30 cellular contexts compared by ENCODE assay signal in genomic region chr7:102006695-102007094, GRCh38.
"Had no signal": no experiment of that assay in that cellular context is flagged by ENCODE, and none has a peak within 500 bp of the region (broad histone marks: within the 10 kb centered on the region; RNA-seq: fewer than 3 reads in every experiment).

No MANE protein-coding gene starts in this region.

- H3K27ac Mint-ChIP-seq: activated CD8-positive, alpha-beta T cell treated with anti-CD3 and anti-CD28 coated beads, Interleukin-2, amount 10 ng/mL, durations not matched to agents 7 days and 5 days; activated naive CD8-positive, alpha-beta T cell treated with anti-CD3 and anti-CD28 coated beads, Interleukin-2, amount 50 U/mL, for 24 hours; activated T-cell treated with anti-CD3 and anti-CD28 coated beads, Interleukin-2, amount 50 U/mL, for 24 hours; activated T-helper 1 cell treated with anti-CD3 and anti-CD28 coated beads, Interleukin-12 subunit alpha, Interleukin-12 subunit beta, Interleukin-2, Interleukin-4 antibody, amounts not matched to agents 30 ng/mL and 10 ng/mL and 1 ng/mL, durations not matched to agents 14 hours and 24 hours and 36 hours; T-helper 1 cell treated with Interleukin-12 subunit alpha and Interleukin-12 subunit beta and Interleukin-4 antibody, amounts not matched to agents 30 μg/mL and 1 μg/mL, for 36 hours had no signal

- H3K4me1 Mint-ChIP-seq: activated naive CD8-positive, alpha-beta T cell treated with anti-CD3 and anti-CD28 coated beads, Interleukin-2, amount 50 U/mL, for 24 hours had no signal

- H3K27me3 Mint-ChIP-seq: activated naive CD8-positive, alpha-beta T cell treated with anti-CD3 and anti-CD28 coated beads, Interleukin-2, amount 50 U/mL, for 24 hours; activated T-cell treated with anti-CD3 and anti-CD28 coated beads, Interleukin-2, amount 50 U/mL, for 24 hours had no signal

- FAIRE-seq: bronchial epithelial cell, RCC 7860 had no signal

- H3K27ac ChIP-seq: ascending aorta, body of pancreas had no signal

- H3K27me3 ChIP-seq: ascending aorta, body of pancreas, MG63 had no signal

- H3K4me3 ChIP-seq: ascending aorta, body of pancreas, MG63 had no signal

- H3K4me3 Mint-ChIP-seq: activated CD8-positive, alpha-beta T cell treated with anti-CD3 and anti-CD28 coated beads, Interleukin-2, amount 10 ng/mL, durations not matched to agents 7 days and 5 days; activated naive CD8-positive, alpha-beta T cell treated with anti-CD3 and anti-CD28 coated beads, Interleukin-2, amount 50 U/mL, for 24 hours; activated T-cell treated with anti-CD3 and anti-CD28 coated beads, Interleukin-2, amount 50 U/mL, for 24 hours; activated T-helper 1 cell treated with anti-CD3 and anti-CD28 coated beads, Interleukin-12 subunit alpha, Interleukin-12 subunit beta, Interleukin-2, Interleukin-4 antibody, amounts not matched to agents 30 ng/mL and 10 ng/mL and 1 ng/mL, durations not matched to agents 14 hours and 24 hours and 36 hours; T-helper 1 cell treated with Interleukin-12 subunit alpha and Interleukin-12 subunit beta and Interleukin-4 antibody, amounts not matched to agents 30 μg/mL and 1 μg/mL, for 36 hours had no signal

- H3K36me3 Mint-ChIP-seq: activated naive CD4-positive, alpha-beta T cell treated with anti-CD3 and anti-CD28 coated beads, Interleukin-2, amount 50 U/mL, for 72 hours had no signal

- DNase-seq: activated CD4-positive, alpha-beta T cell treated with anti-CD3 and anti-CD28 coated beads for 48 hours; activated CD4-positive, alpha-beta T cell treated with anti-CD3 and anti-CD28 coated beads, Interleukin-2, amount 50 U/mL, for 4 hours; activated CD4-positive, CD25-positive, alpha-beta regulatory T cell treated with anti-CD3 and anti-CD28 coated beads, Interleukin-2, amount 50 U/mL, for 72 hours; activated CD8-positive, alpha-beta T cell treated with anti-CD3 and anti-CD28 coated beads, Interleukin-2, amount 10 ng/mL, durations not matched to agents 7 days and 5 days; activated effector memory CD4-positive, alpha-beta T cell treated with Interleukin-2 at 50 U/mL for 16 hours; activated naive CD4-positive, alpha-beta T cell; activated naive CD8-positive, alpha-beta T cell treated with anti-CD3 and anti-CD28 coated beads, Interleukin-2, amount 50 U/mL, for 24 hours; activated T-cell treated with anti-CD3 and anti-CD28 coated beads, Interleukin-2, amount 50 U/mL, for 24 hours; amniotic stem cell; body of pancreas; central memory CD4-positive, alpha-beta T cell; MG63; MV-4-11; NCI-H1092 treated with DMSO at 0.1 percent for 48 hours; NCI-H1417 treated with DMSO at 0.1 percent for 48 hours; NCI-H1694; NCI-H2029; NCI-H2107; NCI-H2171 treated with DMSO at 0.1 percent for 48 hours; NCI-H345; NCI-H510A; NCI-H526 treated with DMSO at 0.1 percent for 48 hours; NK-92 treated with Interleukin-12 subunit alpha and Interleukin-12 subunit beta, amount 100 ng/mL, for 24 hours; SHP77 treated with DMSO at 0.1 percent for 48 hours had no signal

- H3K9me3 ChIP-seq: ascending aorta, body of pancreas, MG63 had no signal

- H3K36me3 ChIP-seq: ascending aorta, MG63 had no signal

- H3K9me3 Mint-ChIP-seq: activated naive CD4-positive, alpha-beta T cell treated with anti-CD3 and anti-CD28 coated beads, Interleukin-2, amount 50 U/mL, for 72 hours; activated naive CD8-positive, alpha-beta T cell treated with anti-CD3 and anti-CD28 coated beads, Interleukin-2, amount 50 U/mL, for 24 hours; activated T-cell treated with anti-CD3 and anti-CD28 coated beads, Interleukin-2, amount 50 U/mL, for 24 hours; activated T-helper 1 cell treated with anti-CD3 and anti-CD28 coated beads, Interleukin-12 subunit alpha, Interleukin-12 subunit beta, Interleukin-2, Interleukin-4 antibody, amounts not matched to agents 30 ng/mL and 10 ng/mL and 1 ng/mL, durations not matched to agents 14 hours and 24 hours and 36 hours; T-helper 1 cell treated with Interleukin-12 subunit alpha and Interleukin-12 subunit beta and Interleukin-4 antibody, amounts not matched to agents 30 μg/mL and 1 μg/mL, for 36 hours had no signal
